17 cellular contexts compared by ENCODE assay signal in genomic region chr10:113005380-113005779, GRCh38. TPM values are rescaled to one million over a fixed set of nuclear protein-coding genes. Genes with fewer than 3 reads are reported as not detected.
DNase-seq lines count a peak whose midpoint lies in the region; ATAC-seq, FAIRE-seq and TF ChIP-seq lines count a peak whose summit lies in the region.
"Had no signal": no experiment of that assay in that cellular context is flagged by ENCODE, and none has a peak within 500 bp of the region (broad histone marks: within the 10 kb centered on the region; RNA-seq: fewer than 3 reads in every experiment).

No MANE protein-coding gene starts in this region.

- H3K4me2 ChIP-seq in OCI-LY1 (ENCODE audit: low read length) = no peak overlapping the region
- H3K4me2 ChIP-seq in H1 (ENCODE audit: insufficient read depth in 1 of 2, low read depth in 2 of 2, low read length in 2 of 2) = no peak overlapping the region
- H3K4me2 ChIP-seq: PC-9 had no signal

- H3K36me3 ChIP-seq in OCI-LY1 (ENCODE audit: insufficient read depth, low read length) (peaks cover 12% of the 10 kb centered on the region; the same call in 1 of the 2 replicates), H1 (ENCODE audit: control insufficient read depth in 2 of 4, insufficient read depth in 4 of 4, low read length in 3 of 4) (peaks cover 2 to 21% (median 4%) of the 10 kb centered on the region in 4 experiments; a peak in 3 of 8 replicates)

- H3K18ac ChIP-seq in H1 (ENCODE audit: extremely low read depth, low read length) = no peak overlapping the region

- H3F3A ChIP-seq in OCI-LY1 (ENCODE audit: insufficient read depth, low read length) = no peaks in the 10 kb centered on the region

- H3K56ac ChIP-seq in H1 (replicated peaks; ENCODE audit: insufficient read length, low read depth, low read length) = no peak overlapping the region

- H2BK120ac ChIP-seq in H1 (replicated peaks; ENCODE audit: low read depth, low read length) = no peak overlapping the region

- H3K23ac ChIP-seq in H1 (ENCODE audit: insufficient read length) = no peak overlapping the region

- no peak overlapping the region for H2BK15ac ChIP-seq in H1 (ENCODE audit: low read length)

- 0 out of 2 replicates have a peak overlapping the region, but pooled peaks have one; percentile 27 for H2BK5ac ChIP-seq in H1 (ENCODE audit: low read depth, low read length)

- peak overlapping the region; percentile 29 for H3K4me3 Mint-ChIP-seq in stimulated activated effector memory CD8-positive, alpha-beta T cell treated with anti-CD3 and anti-CD28 coated beads, Interleukin-12 subunit alpha, Interleukin-12 subunit beta, amount 100 ng/mL, for 72 hours
- no peak overlapping the region for H3K4me3 Mint-ChIP-seq in activated CD8-positive, alpha-beta T cell treated with anti-CD3 and anti-CD28 coated beads for 36 hours

- WGBS in H1 (ENCODE audit: extremely low coverage in 1 of 2, insufficient coverage in 1 of 2, insufficient read length in 1 of 2, insufficient replicate concordance in 2 of 2, low coverage in 1 of 2, low lambda C conversion rate in 2 of 2, missing lambda C conversion rate in 1 of 2), 2 experiments = 91% methylated on average over 6 of the region's 6 CpGs; no CpG with 5 or more reads in 1 of the 2 experiments

- H3K9ac ChIP-seq in OCI-LY1 (ENCODE audit: low read length) = no peak overlapping the region
- no peak overlapping the region for H3K9ac ChIP-seq in H1 (replicated peaks in 1 of 4; ENCODE audit: extremely low read depth in 1 of 4, low read depth in 3 of 4, low read length in 3 of 4)

- no peak overlapping the region for H2BK20ac ChIP-seq in H1 (ENCODE audit: low read length)

- H2AK5ac ChIP-seq in H1 (ENCODE audit: low read depth, low read length) = no peak overlapping the region

- no peaks in the 10 kb centered on the region for H3K23me2 ChIP-seq in H1 (ENCODE audit: low read depth, low read length)

- peaks cover 49% of the 10 kb centered on the region for H3K79me1 ChIP-seq in H1 (ENCODE audit: low read depth, low read length)

- H2AFZ ChIP-seq in OCI-LY1 (ENCODE audit: low read length) = no peak overlapping the region
- no peak overlapping the region for H2AFZ ChIP-seq in H1 (ENCODE audit: low read length)
- H2AFZ ChIP-seq: PC-9 had no signal

- intact Hi-C loops in activated CD8-positive, alpha-beta T cell treated with anti-CD3 and anti-CD28 coated beads for 36 hours (cut with micrococcal nuclease) = no loop called here

- H3K4me1 ChIP-seq in OCI-LY1 (ENCODE audit: insufficient read depth, low read length, severe bottlenecking) = peaks cover 67% of the 10 kb centered on the region
- H3K4me1 ChIP-seq in H1 (replicated peaks in 1 of 4; ENCODE audit: control insufficient read depth in 3 of 4, insufficient read depth in 4 of 4, low read length in 3 of 4) = peaks cover 0 to 15% (median 14%) of the 10 kb centered on the region in 4 experiments; a peak in 5 of 7 replicates

- no peaks in the 10 kb centered on the region for H3K9me3 Mint-ChIP-seq in stimulated activated effector memory CD8-positive, alpha-beta T cell treated with anti-CD3 and anti-CD28 coated beads, Interleukin-12 subunit alpha, Interleukin-12 subunit beta, amount 100 ng/mL, for 72 hours
- no peaks in the 10 kb centered on the region for H3K9me3 Mint-ChIP-seq in activated CD8-positive, alpha-beta T cell treated with anti-CD3 and anti-CD28 coated beads for 36 hours

- H3K9me3 ChIP-seq in OCI-LY1 (ENCODE audit: low read length) (no peaks in the 10 kb centered on the region), H1 (ENCODE audit: insufficient read depth in 2 of 2, low read depth in 1 of 2, low read length in 1 of 2) (no peaks in the 10 kb centered on the region)

- FAIRE-seq in H1 (lab: Jason Lieb, UNC) (no peak), urothelium cell line (lab: Jason Lieb, UNC) (no peak)
- FAIRE-seq: GM12878, GM18507 had no signal

- H3K4me3 ChIP-seq in OCI-LY1 (ENCODE audit: low read depth, low read length, poor library complexity, severe bottlenecking) (no peak overlapping the region), H1 (ENCODE audit: extremely low read depth in 1 of 4, insufficient read depth in 2 of 4, low read depth in 3 of 4, low read length in 4 of 4) (no peak overlapping the region)
- H3K4me3 ChIP-seq: GM12878, PC-9, SK-N-MC had no signal

- H3K27me3 ChIP-seq in OCI-LY1 (ENCODE audit: insufficient read depth, low read length) = no peaks in the 10 kb centered on the region
- H3K27me3 ChIP-seq in H1 (replicated peaks in 1 of 4; ENCODE audit: control insufficient read depth in 3 of 4, extremely low read depth in 1 of 4, insufficient read depth in 3 of 4, low read length in 3 of 4) = no peaks in the 10 kb centered on the region

- no peaks in the 10 kb centered on the region for H3K9me2 ChIP-seq in OCI-LY1 (ENCODE audit: low read depth, low read length)

- TF ChIP-seq EP300 in H1 (IDR thresholded peaks at IDR 0.05; ENCODE audit: borderline replicate concordance in 1 of 2, low read depth in 2 of 2, low read length in 2 of 2) = no peak

- no peak overlapping the region for H4K8ac ChIP-seq in H1 (ENCODE audit: extremely low read depth, insufficient read depth, low read length)

- H3K36me3 Mint-ChIP-seq in stimulated activated effector memory CD8-positive, alpha-beta T cell treated with anti-CD3 and anti-CD28 coated beads, Interleukin-12 subunit alpha, Interleukin-12 subunit beta, amount 100 ng/mL, for 72 hours = no peaks in the 10 kb centered on the region
- no peaks in the 10 kb centered on the region for H3K36me3 Mint-ChIP-seq in activated CD8-positive, alpha-beta T cell treated with anti-CD3 and anti-CD28 coated beads for 36 hours (ENCODE audit: low read depth)

- no peak overlapping the region for H3K27ac Mint-ChIP-seq in stimulated activated effector memory CD8-positive, alpha-beta T cell treated with anti-CD3 and anti-CD28 coated beads, Interleukin-12 subunit alpha, Interleukin-12 subunit beta, amount 100 ng/mL, for 72 hours
- H3K27ac Mint-ChIP-seq in activated CD8-positive, alpha-beta T cell treated with anti-CD3 and anti-CD28 coated beads for 36 hours = no peak overlapping the region

- no peak for TF ChIP-seq RAD21 in H1 (IDR thresholded peaks at IDR 0.05 in 1 of 2, conservative IDR thresholded peaks at IDR 0.05 in 1 of 2; ENCODE audit: low read depth in 2 of 2, low read length in 2 of 2)

- H3K14ac ChIP-seq in H1 (ENCODE audit: insufficient read length) = no peak overlapping the region

- H4K5ac ChIP-seq in H1 (ENCODE audit: insufficient read length, low read depth, low read length) = no peak overlapping the region

- peaks cover 49% of the 10 kb centered on the region for H3K27me3 Mint-ChIP-seq in activated CD8-positive, alpha-beta T cell treated with anti-CD3 and anti-CD28 coated beads for 36 hours

- H2BK12ac ChIP-seq in H1 (ENCODE audit: low read depth, low read length) = no peak overlapping the region

- H3K79me2 ChIP-seq in OCI-LY1 (ENCODE audit: insufficient read depth, low read length) = peaks cover 22% of the 10 kb centered on the region; the same call in 1 of the 2 replicates
- H3K79me2 ChIP-seq in H1 (ENCODE audit: control insufficient read depth in 1 of 2, insufficient read depth in 2 of 2, low read length in 2 of 2) = peaks cover 46 to 100% of the 10 kb centered on the region in 2 experiments

- no peak for TF ChIP-seq POLR2A in H1 (IDR thresholded peaks at IDR 0.05; ENCODE audit: control extremely low read depth in 1 of 2, low read depth in 2 of 2, low read length in 2 of 2)

- H4K91ac ChIP-seq in H1 (replicated peaks; ENCODE audit: insufficient read length, low read length) = no peak overlapping the region

- CTCF ChIA-PET in H1 (lab: Charles Lee; ENCODE audit: partially characterized antibody) = interaction anchor here (0.6 to 1.2 kb wide), 2 partner anchors 11 to 357 kb away, joined by 3 read pairs; no protein-coding TSS in a partner anchor
- CTCF ChIA-PET in activated CD8-positive, alpha-beta T cell treated with anti-CD3 and anti-CD28 coated beads for 36 hours (lab: Charles Lee) = no interaction called here

- no peak overlapping the region for H3K4ac ChIP-seq in H1 (replicated peaks; ENCODE audit: insufficient read length, low read depth, low read length)

- peak; percentile 9 for DNase-seq in NOMO-1 treated with DMSO at 0.1 percent for 48 hours (lab: John Stamatoyannopoulos, UW; ENCODE audit: unreplicated experiment)
- DNase-seq in NOMO-1 treated with dmso at 0.1 percent for 144 hours (lab: John Stamatoyannopoulos, UW; ENCODE audit: unreplicated experiment) = no peak
- no peak for DNase-seq in H1 (ENCODE audit: low read depth in 1 of 2, low spot score in 2 of 2)
- DNase-seq in stimulated activated effector memory CD8-positive, alpha-beta T cell treated with anti-CD3 and anti-CD28 coated beads, Interleukin-12 subunit alpha, Interleukin-12 subunit beta, amount 100 ng/mL, for 72 hours (ENCODE audit: low spot score in 2 of 2) = no peak
- DNase-seq in activated CD8-positive, alpha-beta T cell treated with anti-CD3 and anti-CD28 coated beads for 36 hours = no peak
- no peak for DNase-seq in urothelium cell line (ENCODE audit: low spot score)
- DNase-seq: KBM-7, NCI-H2029, NCI-H510A, PC-9 had no signal

- POLR2A ChIA-PET in H1 (lab: Charles Lee; ENCODE audit: partially characterized antibody) = interaction anchor here (0.9 kb wide), 1 partner anchor 9 kb away, joined by 3 read pairs; no protein-coding TSS in a partner anchor
- POLR2A ChIA-PET in activated CD8-positive, alpha-beta T cell treated with anti-CD3 and anti-CD28 coated beads for 36 hours (lab: Charles Lee) = interaction anchor here (0.8 kb wide), 1 partner anchor 116 kb away, joined by 4 read pairs; no protein-coding TSS in a partner anchor

- H3K4me1 Mint-ChIP-seq in stimulated activated effector memory CD8-positive, alpha-beta T cell treated with anti-CD3 and anti-CD28 coated beads, Interleukin-12 subunit alpha, Interleukin-12 subunit beta, amount 100 ng/mL, for 72 hours = peaks cover 45% of the 10 kb centered on the region
- H3K4me1 Mint-ChIP-seq in activated CD8-positive, alpha-beta T cell treated with anti-CD3 and anti-CD28 coated beads for 36 hours (ENCODE audit: low read depth) = peaks cover 27% of the 10 kb centered on the region

- peak; percentile 50 for ATAC-seq in stimulated activated effector memory CD8-positive, alpha-beta T cell treated with anti-CD3 and anti-CD28 coated beads, Interleukin-12 subunit alpha, Interleukin-12 subunit beta, amount 100 ng/mL, for 72 hours
- no peak for ATAC-seq in activated CD8-positive, alpha-beta T cell treated with anti-CD3 and anti-CD28 coated beads for 36 hours
- no peak for ATAC-seq in GM21526 (IDR thresholded peaks at IDR 0.05; ENCODE audit: low FRiP score, unreplicated experiment)
- ATAC-seq: GM12878 had no signal

- H4K20me1 ChIP-seq in OCI-LY1 (ENCODE audit: insufficient read depth, low read length) (no peaks in the 10 kb centered on the region), H1 (replicated peaks in 1 of 2; ENCODE audit: control insufficient read depth in 1 of 2, insufficient read depth in 2 of 2, low read length in 2 of 2) (peaks cover 34 to 44% of the 10 kb centered on the region in 2 experiments)

- peak overlapping the region; percentile 68 for H3K27ac ChIP-seq in OCI-LY1 (ENCODE audit: low read depth, low read length, poor library complexity, severe bottlenecking)
- H3K27ac ChIP-seq in H1 (ENCODE audit: low read depth, low read length) = no peak overlapping the region
- H3K27ac ChIP-seq: C4-2B, HL-60, PC-9, SK-N-MC had no signal

- TF ChIP-seq CTCF in OCI-LY1 (IDR thresholded peaks at IDR 0.05; ENCODE audit: low read length) = no peak
- no peak for TF ChIP-seq CTCF in H1 (IDR thresholded peaks at IDR 0.05; ENCODE audit: control extremely low read depth in 1 of 3, insufficient read depth in 1 of 3, low read depth in 1 of 3, low read length in 3 of 3)
- TF ChIP-seq CTCF in activated CD8-positive, alpha-beta T cell treated with anti-CD3 and anti-CD28 coated beads for 36 hours (IDR thresholded peaks at IDR 0.05) = no peak

RNA-seq across cellular contexts. Expression of gene TCF7L2, which starts 55.3 kb away (rescaled TPM):
- total RNA-seq in H1 (2021; fragmentation: NEBNext Ultra II Directional; extraction: Animal tissue kit (Norgen Biotek cat#: 25700)) = 63.7 and 67.3 TPM in 2 replicates
- polyA plus RNA-seq in H1 (2011; rRNA removed) = 33.9 and 52.6 TPM in 2 replicates
- 15.1 TPM for polyA plus RNA-seq in H1 (2011; cell fraction: cytosol; rRNA removed)
- polyA plus RNA-seq in H1 (2011; cell fraction: nucleus; rRNA removed) = 89.0 TPM
- polyA plus RNA-seq in H1 (2012, experiment 1 of 2) = 60.9 to 109 TPM (median 93.0 TPM) in 4 replicates
- 26.5 TPM for polyA plus RNA-seq in H1 (2012, experiment 2 of 2)
- 79.6 TPM for polyA plus RNA-seq in H1 (2013, experiment 1 of 2)
- 75.5 TPM for polyA plus RNA-seq in H1 (2013, experiment 2 of 2)
- 33.9 and 38.1 TPM in 2 replicates for polyA minus RNA-seq in H1 (2011; rRNA and poly(A)+ RNA removed)
- polyA minus RNA-seq in H1 (2011; cell fraction: cytosol; rRNA and poly(A)+ RNA removed) = 58.9 TPM
- 106 TPM for polyA minus RNA-seq in H1 (2011; cell fraction: nucleus; rRNA and poly(A)+ RNA removed)
- 1 to 10 TPM; 1.5 to 1.6 TPM for total RNA-seq in activated CD8-positive, alpha-beta T cell treated with anti-CD3 and anti-CD28 coated beads for 36 hours

Comparison
In these comparisons a context has a peak if more than half of its experiments do, and no peak if none do; other contexts are left out.
1. RNA of gene TCF7L2, which starts 55.3 kb away (total RNA-seq): 63.7 to 67.3 TPM in H1; 1.5 to 1.6 TPM in activated CD8-positive, alpha-beta T cell treated with anti-CD3 and anti-CD28 coated beads for 36 hours; every median in the first group is over 10 times any median in the second.